Comparison of ENCODE assay signal across 18 cellular contexts in the genomic region with DNA sequence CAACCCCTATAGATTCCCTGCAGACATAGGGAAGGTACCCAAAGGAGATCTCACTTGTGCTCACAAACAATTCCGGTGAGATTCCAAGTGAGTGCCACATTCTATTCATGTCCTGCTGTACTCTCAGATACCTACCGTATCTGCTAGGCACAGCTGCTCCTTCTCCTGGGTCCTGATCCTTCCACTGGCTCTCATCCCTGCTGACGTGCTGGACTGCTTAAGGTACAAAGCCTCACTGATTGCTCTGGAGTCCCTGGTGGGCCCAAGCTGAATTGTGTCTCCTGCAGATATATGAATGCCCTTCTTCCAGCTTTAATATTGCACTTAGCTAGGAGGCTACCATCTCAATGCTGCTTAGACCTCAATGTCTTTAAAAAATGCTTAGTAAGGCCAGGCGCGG.
"Had no signal": no experiment of that assay in that cellular context is flagged by ENCODE, and none has a peak within 500 bp of the region (broad histone marks: within the 10 kb centered on the region; RNA-seq: fewer than 3 reads in every experiment).

No MANE protein-coding gene starts in this region.

- H3K36me3 Mint-ChIP-seq: activated CD4-positive, alpha-beta memory T cell treated with anti-CD3 and anti-CD28 coated beads for 36 hours; activated naive CD8-positive, alpha-beta T cell; memory B cell; WTC11 had no signal

- H3K4me3 ChIP-seq: pancreas had no signal

- H3K36me3 ChIP-seq: brain microvascular endothelial cell, pancreas, transverse colon had no signal

- H3K9me3 Mint-ChIP-seq: activated CD4-positive, alpha-beta memory T cell treated with anti-CD3 and anti-CD28 coated beads for 36 hours; activated T-helper 1 cell treated with anti-CD3 and anti-CD28 coated beads, Interleukin-12 subunit alpha, Interleukin-12 subunit beta, Interleukin-2, Interleukin-4 antibody, amounts not matched to agents 30 ng/mL and 10 ng/mL and 1 ng/mL, durations not matched to agents 14 hours and 24 hours and 36 hours; central memory CD8-positive, alpha-beta T cell; memory B cell; T-helper 2 cell treated with Interferon-gamma antibody and Interleukin-4, amounts not matched to agents 5 μg/mL and 100 μg/mL, for 36 hours; WTC11 had no signal

- H3K27me3 ChIP-seq: brain microvascular endothelial cell, transverse colon had no signal

- ATAC-seq: esophagus mucosa, pancreas, WTC11 had no signal

- H3K27ac Mint-ChIP-seq: activated CD4-positive, alpha-beta memory T cell treated with anti-CD3 and anti-CD28 coated beads for 36 hours; activated naive CD8-positive, alpha-beta T cell; activated T-helper 1 cell treated with anti-CD3 and anti-CD28 coated beads, Interleukin-12 subunit alpha, Interleukin-12 subunit beta, Interleukin-2, Interleukin-4 antibody, amounts not matched to agents 30 ng/mL and 10 ng/mL and 1 ng/mL, durations not matched to agents 14 hours and 24 hours and 36 hours; memory B cell; T-helper 2 cell treated with Interferon-gamma antibody and Interleukin-4, amounts not matched to agents 5 μg/mL and 100 μg/mL, for 36 hours; WTC11 had no signal

- H3K27ac ChIP-seq: brain microvascular endothelial cell had no signal

- H3K4me3 Mint-ChIP-seq: activated CD4-positive, alpha-beta memory T cell treated with anti-CD3 and anti-CD28 coated beads for 36 hours; activated naive CD8-positive, alpha-beta T cell; activated T-helper 1 cell treated with anti-CD3 and anti-CD28 coated beads, Interleukin-12 subunit alpha, Interleukin-12 subunit beta, Interleukin-2, Interleukin-4 antibody, amounts not matched to agents 30 ng/mL and 10 ng/mL and 1 ng/mL, durations not matched to agents 14 hours and 24 hours and 36 hours; central memory CD8-positive, alpha-beta T cell; memory B cell; T-helper 2 cell treated with Interferon-gamma antibody and Interleukin-4, amounts not matched to agents 5 μg/mL and 100 μg/mL, for 36 hours; WTC11 had no signal

- H3K27me3 Mint-ChIP-seq: activated CD4-positive, alpha-beta memory T cell treated with anti-CD3 and anti-CD28 coated beads for 36 hours; activated naive CD8-positive, alpha-beta T cell; central memory CD8-positive, alpha-beta T cell; memory B cell had no signal

- H3K9me3 ChIP-seq: pancreas, transverse colon had no signal

- DNase-seq: activated CD4-positive, alpha-beta memory T cell treated with anti-CD3 and anti-CD28 coated beads for 36 hours; activated CD4-positive, alpha-beta T cell treated with anti-CD3 and anti-CD28 coated beads for 4 hours; activated T-cell treated with anti-CD3 and anti-CD28 coated beads for 4 hours; amniotic stem cell; brain microvascular endothelial cell; effector CD4-positive, alpha-beta T cell; pancreas; stimulated activated CD4-positive, alpha-beta T cell treated with anti-CD3 and anti-CD28 coated beads, Interleukin-12 subunit alpha, Interleukin-12 subunit beta, amount 100 ng/mL, for 4 hours; stimulated activated CD4-positive, alpha-beta T cell treated with anti-CD3 and anti-CD28 coated beads, Interleukin-1b, Interleukin-23, amount 100 ng/mL, for 48 hours; stimulated activated naive CD4-positive, alpha-beta T cell treated with Interleukin-2 at 50 U/mL for 16 hours; transverse colon had no signal
